In the genomic region with DNA sequence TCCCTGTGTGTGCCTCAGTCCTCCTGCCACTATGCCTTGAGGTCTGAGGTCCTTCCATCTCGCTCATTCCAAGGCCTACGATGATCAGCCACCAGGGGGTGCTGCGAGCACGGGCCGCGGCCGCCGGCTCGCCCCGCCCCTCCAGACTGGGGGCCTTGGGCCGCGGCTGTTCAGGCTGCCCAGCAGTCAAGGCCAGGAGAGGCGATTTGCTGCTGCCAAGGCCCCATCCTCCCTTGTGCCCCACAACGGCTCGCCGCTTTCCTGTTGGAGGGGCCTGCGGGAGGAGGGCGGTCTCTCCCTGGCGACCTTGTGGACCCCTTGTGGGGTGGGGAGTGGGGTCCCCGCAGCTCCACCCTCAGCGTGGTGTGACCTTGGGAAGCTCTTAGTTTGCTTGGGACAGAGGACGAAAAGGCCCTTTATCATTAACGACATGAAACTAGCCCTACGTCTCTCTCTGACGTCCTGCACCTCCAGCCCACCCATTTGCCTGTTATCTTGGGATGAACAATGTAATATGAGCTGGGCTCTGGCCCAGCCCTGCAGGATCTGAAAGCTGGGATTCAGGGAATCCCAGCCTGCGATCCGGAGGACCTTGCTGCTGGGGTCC, we compare ENCODE assay signal across 1 cellular context.
TF ChIP-seq lines count a peak whose summit lies in the region.

No MANE protein-coding gene starts in this region.

TF ChIP-seq in GM12878, 131 proteins besides CTCF, POLR2A, EP300 and RAD21 (continued from another document):
- no peak for TF ChIP-seq JUND (IDR thresholded peaks at IDR 0.05; ENCODE audit: low read depth, low read length)
